In the genomic region with DNA sequence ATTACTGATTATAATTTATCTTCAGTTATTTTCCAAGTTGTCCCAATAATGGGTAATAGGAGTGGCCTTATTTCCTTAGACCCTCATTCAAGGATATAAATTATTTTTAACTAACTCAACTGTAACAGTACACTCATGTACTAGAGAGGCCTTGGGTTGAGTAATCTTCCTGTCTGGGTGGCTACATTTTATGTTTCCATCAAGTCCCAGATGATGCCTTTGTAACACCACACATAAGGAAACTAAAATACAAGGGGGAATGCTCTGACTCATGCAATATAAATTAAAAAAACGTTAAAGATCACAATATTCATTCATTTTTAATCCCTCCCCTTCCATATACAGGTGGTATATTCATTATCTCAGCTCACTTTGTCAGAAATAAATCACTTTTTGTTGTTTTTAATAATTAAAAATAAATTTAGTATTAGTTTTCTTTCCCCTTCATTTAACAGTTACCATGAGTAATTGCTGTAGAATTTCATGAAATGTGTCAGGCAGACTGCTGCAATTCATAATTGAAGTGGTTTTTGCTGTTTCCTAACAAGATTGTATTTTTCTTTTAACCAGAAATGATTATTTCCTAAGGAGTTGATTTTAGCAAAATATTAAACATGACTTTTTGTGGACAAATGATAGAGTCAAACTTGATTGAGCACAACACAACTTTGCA, we compare ENCODE assay signal across 14 cellular contexts.
DNase-seq lines count a peak whose midpoint lies in the region; ATAC-seq and TF ChIP-seq lines count a peak whose summit lies in the region.
"Had no signal": no experiment of that assay in that cellular context is flagged by ENCODE, and none has a peak within 500 bp of the region (broad histone marks: within the 10 kb centered on the region; RNA-seq: fewer than 3 reads in every experiment).

No MANE protein-coding gene starts in this region.

- no CpG with 5 or more reads among the region's 1 CpG for WGBS in IMR-90 (ENCODE audit: extremely low coverage in 2 of 2, insufficient read length in 1 of 2), 2 experiments
- WGBS in adrenal gland, 4 donors: 9 to 28% (median 19%) methylated on average over 1 of the region's 1 CpG

- H3K27ac ChIP-seq in IMR-90 (ENCODE audit: insufficient read depth, low read length) (no peak overlapping the region), left lung (no peak overlapping the region), adrenal gland (no peak overlapping the region)

- no peak overlapping the region for H3K14ac ChIP-seq in IMR-90 (replicated peaks; ENCODE audit: low read depth, low read length)

- H3K56ac ChIP-seq in IMR-90 (ENCODE audit: extremely low read depth, insufficient read depth, low read length): no peak overlapping the region

- TF ChIP-seq POLR2A in IMR-90 (IDR thresholded peaks at IDR 0.05; ENCODE audit: low read depth, low read length): no peak
- TF ChIP-seq POLR2A in adrenal gland (IDR thresholded peaks at IDR 0.05): no peak

- H2AK5ac ChIP-seq in IMR-90 (ENCODE audit: low read depth, low read length): no peak overlapping the region

- no peak overlapping the region for H3K4ac ChIP-seq in IMR-90 (ENCODE audit: low read depth, low read length)

- H3K23ac ChIP-seq in IMR-90 (ENCODE audit: low read depth, low read length): no peak overlapping the region

- DNase-seq in AG10803 (ENCODE audit: low read depth) (peak; percentile 77), IMR-90 (peak; percentile 86), choroid plexus epithelial cell (ENCODE audit: low read depth) (peak; percentile 95), left lung (no peak), adrenal gland (no peak), mucosa of descending colon (no peak)
- DNase-seq: activated naive CD4-positive, alpha-beta T cell treated with anti-CD3 and anti-CD28 coated beads, Interleukin-2, amount 10 ng/mL, durations not matched to agents 7 days and 5 days; CD8-positive, alpha-beta T cell; effector CD4-positive, alpha-beta T cell; KG1; NCI-H2171 had no signal

- CTCF ChIA-PET in IMR-90 (lab: Yijun Ruan, JAX): no interaction called here

- POLR2A ChIA-PET in IMR-90 (lab: Charles Lee; ENCODE audit: unreplicated experiment): no interaction called here

- H2BK15ac ChIP-seq in IMR-90 (ENCODE audit: low read depth, low read length): no peak overlapping the region

- ATAC-seq in IMR-90 (ENCODE audit: low read depth): peak; percentile 85
- peak; percentile 53 for ATAC-seq in left lung
- ATAC-seq in HG02678 (IDR thresholded peaks at IDR 0.05; ENCODE audit: unreplicated experiment): no peak
- ATAC-seq in mucosa of descending colon: no peak
- no peak for ATAC-seq in GM18907 (IDR thresholded peaks at IDR 0.05; ENCODE audit: unreplicated experiment)
- ATAC-seq: CD8-positive, alpha-beta T cell; GM23338 had no signal

- no peak overlapping the region for H2BK20ac ChIP-seq in IMR-90 (ENCODE audit: low read depth, low read length)

- H3K27me3 ChIP-seq in IMR-90 (ENCODE audit: control insufficient read depth, insufficient read depth, low read length) (no peaks in the 10 kb centered on the region), left lung (no peaks in the 10 kb centered on the region), adrenal gland (no peaks in the 10 kb centered on the region)

- dilution Hi-C loops in IMR-90 (cut with HindIII; ENCODE audit: low sequenced_read_pairs, unreplicated experiment): no loop called here

- H4K8ac ChIP-seq in IMR-90 (ENCODE audit: low read depth in 2 of 2, low read length in 2 of 2): no peak overlapping the region

- intact Hi-C loops in IMR-90 (cut with micrococcal nuclease) (no loop called here), left lung (cut with DNase I) (no loop called here), adrenal gland (cut with DNase I) (no loop called here), mucosa of descending colon (cut with DNase I, micrococcal nuclease) (no loop called here)

- H3K4me3 ChIP-seq in AG10803 (ENCODE audit: low read length) (no peak overlapping the region), IMR-90 (ENCODE audit: insufficient read depth, low read depth, low read length) (no peak overlapping the region), choroid plexus epithelial cell (ENCODE audit: low read depth, low read length) (no peak overlapping the region), left lung (no peak overlapping the region), adrenal gland (no peak overlapping the region), mucosa of descending colon (no peak overlapping the region)
- H3K4me3 ChIP-seq: GM23338 had no signal

- H3K4me1 ChIP-seq in IMR-90 (ENCODE audit: control insufficient read depth, insufficient read depth, low read length) (no peaks in the 10 kb centered on the region), left lung (no peaks in the 10 kb centered on the region), adrenal gland (replicated peaks in 1 of 2) (peaks cover 11 to 23% of the 10 kb centered on the region in 2 donors), mucosa of descending colon (ENCODE audit: low read depth) (no peaks in the 10 kb centered on the region)

- H3K4me2 ChIP-seq in IMR-90 (ENCODE audit: low read depth, low read length): no peak overlapping the region; the same call in 1 of the 2 replicates
- H3K4me2 ChIP-seq: GM23338 had no signal

- no peak overlapping the region for H3K9ac ChIP-seq in IMR-90 (ENCODE audit: low read depth, low read length)

- TF ChIP-seq CTCF in AG10803 (conservative IDR thresholded peaks at IDR 0.05; ENCODE audit: low read length): no peak
- no peak for TF ChIP-seq CTCF in IMR-90 (conservative IDR thresholded peaks at IDR 0.05; ENCODE audit: low read depth, low read length)
- no peak for TF ChIP-seq CTCF in choroid plexus epithelial cell (conservative IDR thresholded peaks at IDR 0.05; ENCODE audit: low read depth, low read length)
- no peak for TF ChIP-seq CTCF in left lung (IDR thresholded peaks at IDR 0.05)
- no peak for TF ChIP-seq CTCF in adrenal gland (IDR thresholded peaks at IDR 0.05)
- TF ChIP-seq CTCF in mucosa of descending colon (IDR thresholded peaks at IDR 0.05): no peak

- H3K36me3 ChIP-seq in IMR-90 (ENCODE audit: control insufficient read depth, insufficient read depth, low read length) (no peaks in the 10 kb centered on the region), left lung (no peaks in the 10 kb centered on the region), adrenal gland (replicated peaks in 1 of 2) (no peaks in the 10 kb centered on the region), mucosa of descending colon (ENCODE audit: low read depth) (no peaks in the 10 kb centered on the region)

- in situ Hi-C loops in IMR-90 (cut with MboI; ENCODE audit: low sequenced_read_pairs): no loop called here

- no peak for TF ChIP-seq RAD21 in IMR-90 (IDR thresholded peaks at IDR 0.05; ENCODE audit: low read length)

- H3K18ac ChIP-seq in IMR-90 (ENCODE audit: low read depth, low read length): no peak overlapping the region

- H2AFZ ChIP-seq in IMR-90 (replicated peaks; ENCODE audit: low read length, poor library complexity): no peak overlapping the region
- H2AFZ ChIP-seq: GM23338 had no signal

- no peak overlapping the region for H2AK9ac ChIP-seq in IMR-90 (replicated peaks; ENCODE audit: low read depth, low read length, poor library complexity)

- BruUV-seq in IMR-90 (replicated peaks; lab: Mats Ljungman, UMichigan): no TSS peak

- H2BK5ac ChIP-seq in IMR-90 (ENCODE audit: low read depth, low read length, poor library complexity, severe bottlenecking): peak overlapping the region; percentile 76

- no peaks in the 10 kb centered on the region for H3K79me1 ChIP-seq in IMR-90 (ENCODE audit: low read depth in 1 of 2, low read length in 2 of 2)

- 0 out of 2 replicates have a peak, but pooled peaks cover 4% of the 10 kb centered on the region for H3K9me1 ChIP-seq in IMR-90 (ENCODE audit: insufficient read depth, low read length)

- H4K5ac ChIP-seq in IMR-90 (ENCODE audit: low read depth, low read length): no peak overlapping the region

- no peaks in the 10 kb centered on the region for H3K9me3 ChIP-seq in IMR-90 (ENCODE audit: control insufficient read depth, insufficient read depth, low read length)
- peaks cover 0 to 7% of the 10 kb centered on the region in 2 donors for H3K9me3 ChIP-seq in left lung
- peaks cover 0 to 3% (median 0%) of the 10 kb centered on the region in 3 donors for H3K9me3 ChIP-seq in adrenal gland (replicated peaks in 1 of 3)
- peaks cover 10% of the 10 kb centered on the region for H3K9me3 ChIP-seq in mucosa of descending colon

- no peak overlapping the region for H4K91ac ChIP-seq in IMR-90 (ENCODE audit: insufficient read depth, low read depth, low read length)

- no peaks in the 10 kb centered on the region for H4K20me1 ChIP-seq in IMR-90 (ENCODE audit: insufficient read depth, low read length)

- H2BK120ac ChIP-seq in IMR-90 (ENCODE audit: low read depth, low read length): no peak overlapping the region

TF ChIP-seq in IMR-90, 13 proteins besides CTCF, POLR2A, EP300 and RAD21:
- no peak for TF ChIP-seq MXI1 (IDR thresholded peaks at IDR 0.05; ENCODE audit: borderline replicate concordance, low read depth, low read length)
- no peak for TF ChIP-seq ELK1 (IDR thresholded peaks at IDR 0.05; ENCODE audit: borderline replicate concordance, low read depth, low read length)
- TF ChIP-seq FOS (IDR thresholded peaks at IDR 0.05; ENCODE audit: low read depth, low read length): no peak
- TF ChIP-seq BHLHE40 (IDR thresholded peaks at IDR 0.05; ENCODE audit: low read depth, low read length): no peak
- peak; percentile 84 for TF ChIP-seq CEBPB (IDR thresholded peaks at IDR 0.05; ENCODE audit: low read depth, low read length)
- TF ChIP-seq NFE2L2 (IDR thresholded peaks at IDR 0.05; ENCODE audit: low read depth, low read length): no peak
- no peak for TF ChIP-seq MAFK (IDR thresholded peaks at IDR 0.05; ENCODE audit: low read depth, low read length)

Comparison
In these comparisons a context has a peak if more than half of its experiments do, and no peak if none do; other contexts are left out.
1. DNase-seq: peak in AG10803 (single experiment), IMR-90 (single experiment) and choroid plexus epithelial cell (single experiment); none in left lung (0 of 2), adrenal gland (0 of 7) and mucosa of descending colon (0 of 3).
2. ATAC-seq: peak in IMR-90 (single experiment) and left lung (single experiment); none in HG02678 (single experiment), mucosa of descending colon (single experiment) and GM18907 (single experiment).